Comparison of ENCODE assay signal across 20 cellular contexts in the genomic region with DNA sequence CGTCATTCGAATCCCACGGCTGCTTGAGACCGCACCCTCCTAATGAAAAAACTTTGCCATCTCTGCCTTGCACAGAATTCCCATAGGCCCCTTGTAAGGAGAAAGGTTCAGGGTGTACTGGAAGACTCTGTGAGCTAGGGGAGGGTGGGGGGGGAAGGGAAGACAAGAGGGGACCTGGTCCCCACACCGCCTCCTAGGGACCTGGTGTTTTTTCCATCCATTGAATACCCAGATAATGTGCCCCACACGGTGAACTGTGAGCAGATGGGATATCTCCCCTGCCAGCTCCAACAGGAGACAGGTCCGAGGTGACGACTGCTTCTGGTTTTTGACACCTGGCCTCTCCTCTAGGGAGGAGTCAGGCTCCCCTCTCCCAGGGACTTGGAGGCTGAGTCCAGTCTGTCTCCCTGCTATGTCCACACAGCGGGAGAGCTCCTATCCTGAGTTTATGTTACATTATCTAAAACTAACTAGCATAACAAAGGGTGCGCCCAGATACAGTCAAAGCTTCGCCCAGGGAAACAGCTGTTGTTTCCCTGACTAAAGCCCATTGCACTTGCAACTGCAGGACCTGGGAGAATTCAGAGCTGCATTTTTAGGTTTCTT. TPM values are rescaled to one million over a fixed set of nuclear protein-coding genes. Genes with fewer than 3 reads are reported as not detected.
DNase-seq lines count a peak whose midpoint lies in the region; ATAC-seq and TF ChIP-seq lines count a peak whose summit lies in the region.
"Had no signal": no experiment of that assay in that cellular context is flagged by ENCODE, and none has a peak within 500 bp of the region (broad histone marks: within the 10 kb centered on the region; RNA-seq: fewer than 3 reads in every experiment).

No MANE protein-coding gene starts in this region.

- H3K4me3 ChIP-seq in Caco-2 (ENCODE audit: low read depth, low read length) = peak overlapping the region; percentile 85; the same call in 1 of the 2 replicates
- H3K4me3 ChIP-seq in HUES6 (ENCODE audit: low read depth, low read length) = peak overlapping the region; percentile 94
- H3K4me3 ChIP-seq in mucosa of descending colon = no peak overlapping the region
- no peak overlapping the region for H3K4me3 ChIP-seq in effector memory CD4-positive, alpha-beta T cell (ENCODE audit: insufficient read depth, low read depth, low read length, poor library complexity, severe bottlenecking)
- H3K4me3 ChIP-seq: heart right ventricle had no signal

- ATAC-seq in mucosa of descending colon (peak; percentile 61), GM18909 (IDR thresholded peaks at IDR 0.05; ENCODE audit: poor library complexity, unreplicated experiment) (no peak)
- ATAC-seq: natural killer cell had no signal

- H3K36me3 ChIP-seq in Caco-2 (ENCODE audit: control insufficient read depth, insufficient read depth, low read length) (peaks cover 10% of the 10 kb centered on the region), HUES6 (ENCODE audit: control insufficient read depth, insufficient read depth, low read length) (peaks cover 19% of the 10 kb centered on the region), mucosa of descending colon (ENCODE audit: low read depth) (no peaks in the 10 kb centered on the region)
- no peaks in the 10 kb centered on the region for H3K36me3 ChIP-seq in effector memory CD4-positive, alpha-beta T cell (ENCODE audit: control insufficient read depth, insufficient read depth, low read length)
- H3K36me3 ChIP-seq: heart right ventricle had no signal

- H3K9me3 Mint-ChIP-seq in Caco-2 (ENCODE audit: unreplicated experiment) = no peaks in the 10 kb centered on the region
- H3K9me3 Mint-ChIP-seq: activated naive CD4-positive, alpha-beta T cell treated with anti-CD3 and anti-CD28 coated beads for 36 hours; natural killer cell had no signal

- H3K27ac ChIP-seq in HUES6 (ENCODE audit: low read depth, low read length) = no peak overlapping the region
- H3K27ac ChIP-seq in effector memory CD4-positive, alpha-beta T cell (ENCODE audit: insufficient read depth, low read length, poor library complexity, severe bottlenecking) = no peak overlapping the region
- H3K27ac ChIP-seq: dorsolateral prefrontal cortex, heart right ventricle had no signal

- peaks cover 9% of the 10 kb centered on the region for H3K4me1 Mint-ChIP-seq in Caco-2 (ENCODE audit: low read depth, unreplicated experiment)
- H3K4me1 Mint-ChIP-seq: natural killer cell had no signal

- H3K4me3 Mint-ChIP-seq in Caco-2 (ENCODE audit: unreplicated experiment) = no peak overlapping the region
- H3K4me3 Mint-ChIP-seq: activated naive CD4-positive, alpha-beta T cell treated with anti-CD3 and anti-CD28 coated beads for 36 hours; natural killer cell had no signal

- H3K27me3 ChIP-seq in Caco-2 (replicated peaks; ENCODE audit: control insufficient read depth, insufficient read depth, low read length) = no peaks in the 10 kb centered on the region
- peaks cover 51% of the 10 kb centered on the region; the same call in 1 of the 2 replicates for H3K27me3 ChIP-seq in HUES6 (ENCODE audit: control insufficient read depth, insufficient read depth, low read length)
- peaks cover 22% of the 10 kb centered on the region for H3K27me3 ChIP-seq in effector memory CD4-positive, alpha-beta T cell (replicated peaks; ENCODE audit: control insufficient read depth, insufficient read depth, low read length, poor library complexity, severe bottlenecking)

- DNase-seq in Caco-2 = no peak
- peak; percentile 15 for DNase-seq in cerebellar cortex (ENCODE audit: low spot score)
- peak; percentile 40 to 54 (median 49) for DNase-seq in mucosa of descending colon
- no peak for DNase-seq in OCI-M2 (lab: John Stamatoyannopoulos, UW; ENCODE audit: unreplicated experiment)
- DNase-seq in DMS153 treated with DMSO at 0.1 percent for 48 hours (lab: John Stamatoyannopoulos, UW; ENCODE audit: unreplicated experiment) = no peak
- DNase-seq in effector memory CD4-positive, alpha-beta T cell = no peak
- DNase-seq: activated CD8-positive, alpha-beta memory T cell treated with anti-CD3 and anti-CD28 coated beads, Interleukin-2, amount 50 U/mL, for 48 hours; activated naive CD4-positive, alpha-beta T cell treated with anti-CD3 and anti-CD28 coated beads for 36 hours; AML-193; DMS153; dorsolateral prefrontal cortex; heart right ventricle; natural killer cell; NCI-H187; NCI-H774 had no signal

- H3K36me3 Mint-ChIP-seq in Caco-2 (ENCODE audit: insufficient read depth, unreplicated experiment) = peaks cover 58% of the 10 kb centered on the region
- H3K36me3 Mint-ChIP-seq: natural killer cell had no signal

- H3K9ac ChIP-seq in HUES6 (ENCODE audit: low read length) = no peak overlapping the region

- H3K9me3 ChIP-seq in Caco-2 (no peaks in the 10 kb centered on the region), HUES6 (ENCODE audit: control insufficient read depth, insufficient read depth, low read depth, low read length) (no peaks in the 10 kb centered on the region), mucosa of descending colon (no peaks in the 10 kb centered on the region)
- H3K9me3 ChIP-seq in effector memory CD4-positive, alpha-beta T cell (ENCODE audit: control insufficient read depth, low read length) = no peaks in the 10 kb centered on the region

- TF ChIP-seq CTCF in Caco-2 (IDR thresholded peaks at IDR 0.05; ENCODE audit: insufficient read depth in 1 of 2, low read depth in 1 of 2, low read length in 1 of 2, severe bottlenecking in 1 of 2, unreplicated experiment in 1 of 2) (no peak), mucosa of descending colon (IDR thresholded peaks at IDR 0.05) (no peak)

- CTCF ChIA-PET in Caco-2 (lab: Charles Lee) = interaction anchor here (1.0 kb wide), 2 partner anchors 17 to 63 kb away, joined by 3 to 5 read pairs; no protein-coding TSS in a partner anchor

- H3K4me1 ChIP-seq in Caco-2 (peaks cover 13% of the 10 kb centered on the region), HUES6 (ENCODE audit: control insufficient read depth, insufficient read depth, low read length) (peaks cover 15% of the 10 kb centered on the region), mucosa of descending colon (ENCODE audit: low read depth) (peaks cover 8% of the 10 kb centered on the region)
- peaks cover 13% of the 10 kb centered on the region for H3K4me1 ChIP-seq in effector memory CD4-positive, alpha-beta T cell (ENCODE audit: control insufficient read depth, insufficient read depth, low read length, poor library complexity, severe bottlenecking)

- intact Hi-C loops in Caco-2 (cut with micrococcal nuclease; ENCODE audit: unreplicated experiment) (no loop called here), mucosa of descending colon (cut with DNase I, micrococcal nuclease) (no loop called here)

- H3K27me3 Mint-ChIP-seq in Caco-2 (ENCODE audit: insufficient read depth, unreplicated experiment) = no peaks in the 10 kb centered on the region

- no peak overlapping the region for H3K27ac Mint-ChIP-seq in Caco-2 (ENCODE audit: unreplicated experiment)
- H3K27ac Mint-ChIP-seq: activated naive CD4-positive, alpha-beta T cell treated with anti-CD3 and anti-CD28 coated beads for 36 hours; natural killer cell had no signal

- no TSS peak for BruUV-seq in Caco-2 (replicated peaks; lab: Mats Ljungman, UMichigan)

- POLR2A ChIA-PET in Caco-2 (lab: Charles Lee) = no interaction called here

RNA-seq across cellular contexts. Expression of gene MARVELD3, which starts 1.8 kb away (rescaled TPM):
- total RNA-seq in Caco-2 (2022) = 50.6 and 51.7 TPM in 2 replicates
- 100 to 1,000 TPM in 1 of 3 donors, 10 to 100 TPM in 2; 46.9 to 108 (median 85.8) TPM for total RNA-seq in mucosa of descending colon
- total RNA-seq: activated naive CD4-positive, alpha-beta T cell treated with anti-CD3 and anti-CD28 coated beads for 36 hours; fibroblast of lung; heart right ventricle; M059J; natural killer cell; T-helper 2 cell treated with Interferon-gamma antibody and Interleukin-4, amounts not matched to agents 100 ng/mL and 5 ng/mL, for 36 hours had no signal

RNA-seq across cellular contexts. Expression of gene TAT, which starts 50.8 kb away (rescaled TPM):
- total RNA-seq in Caco-2 (2022) (not detected in 2 replicates), mucosa of descending colon (1 to 10 TPM in 1 of 3 donors, under 1 TPM in 2; 0.51 to 1.9 (median 0.72) TPM)
- total RNA-seq: activated naive CD4-positive, alpha-beta T cell treated with anti-CD3 and anti-CD28 coated beads for 36 hours; fibroblast of lung; heart right ventricle; M059J; natural killer cell; T-helper 2 cell treated with Interferon-gamma antibody and Interleukin-4, amounts not matched to agents 100 ng/mL and 5 ng/mL, for 36 hours had no signal

Comparison
In these comparisons a context has a peak if more than half of its experiments do, and no peak if none do; other contexts are left out.
1. DNase-seq: peak in cerebellar cortex (single experiment) and mucosa of descending colon (3 of 3); none in Caco-2 (0 of 2), OCI-M2 (single experiment), DMS153 treated with DMSO at 0.1 percent for 48 hours (single experiment) and effector memory CD4-positive, alpha-beta T cell (0 of 3).
2. H3K4me3 ChIP-seq: peak in Caco-2 (single experiment) and HUES6 (single experiment); none in mucosa of descending colon (single experiment) and effector memory CD4-positive, alpha-beta T cell (single experiment).